ENCODE assay signal across 8 cellular contexts in genomic region chr2:130391058-130391871, GRCh38. TPM values are rescaled to one million over a fixed set of nuclear protein-coding genes. Genes with fewer than 3 reads are reported as not detected.
DNase-seq lines count a peak whose midpoint lies in the region; ATAC-seq, FAIRE-seq and TF ChIP-seq lines count a peak whose summit lies in the region.

No MANE protein-coding gene starts in this region.

- peak; percentile 46 for DNase-seq in DMS79 (lab: John Stamatoyannopoulos, UW)
- DNase-seq in HuH-7.5 (ENCODE audit: low spot score) = peak; percentile 39
- DNase-seq in RCC 7860 (ENCODE audit: low spot score) = peak; percentile 7
- DNase-seq in activated effector memory CD4-positive, alpha-beta T cell treated with anti-CD3 and anti-CD28 coated beads, Interleukin-2, amount 50 U/mL, for 16 hours = peak; percentile 87
- DNase-seq in fibroblast of villous mesenchyme (ENCODE audit: low read depth) = peak; percentile 73

- TF ChIP-seq CTCF in fibroblast of villous mesenchyme (IDR thresholded peaks at IDR 0.05; ENCODE audit: insufficient read depth, low read depth, low read length) (no peak), nephron (IDR thresholded peaks at IDR 0.05; ENCODE audit: unreplicated experiment in 3 of 3) (no peak)

- H3K27ac Mint-ChIP-seq in nephron = peak overlapping the region; percentile 53 to 73 (median 56)

- no peaks in the 10 kb centered on the region for H3K36me3 Mint-ChIP-seq in nephron (ENCODE audit: low read depth)

- H3K27ac ChIP-seq in temporal lobe (ENCODE audit: low read depth, low read length) = peak overlapping the region; percentile 88

- H3K4me3 Mint-ChIP-seq in nephron = peak overlapping the region; percentile 83 to 86 (median 86)

- peak; percentile 88 for ATAC-seq in GM21619 (IDR thresholded peaks at IDR 0.05; ENCODE audit: unreplicated experiment)

- H3K9me3 Mint-ChIP-seq in nephron = no peaks in the 10 kb centered on the region

- H3K4me1 Mint-ChIP-seq in nephron = peaks cover 22% of the 10 kb centered on the region

- H3K4me3 ChIP-seq in fibroblast of villous mesenchyme (ENCODE audit: low read depth, low read length) = peak overlapping the region; percentile 80

- peaks cover 12% of the 10 kb centered on the region for H3K27me3 Mint-ChIP-seq in nephron (ENCODE audit: low read depth)

- no peak for FAIRE-seq in RCC 7860 (lab: Jason Lieb, UNC)

RNA-seq across cellular contexts. Expression of gene PTPN18, which starts 35.4 kb away (rescaled TPM):
- total RNA-seq in fibroblast of villous mesenchyme (17.7 and 18.4 TPM in 2 replicates), temporal lobe (16.2 TPM)

RNA-seq across cellular contexts. Expression of gene IMP4, which starts 48.6 kb away (rescaled TPM):
- total RNA-seq in fibroblast of villous mesenchyme (60.5 and 68.0 TPM in 2 replicates), temporal lobe (37.1 TPM)

Comparison
In these comparisons a context has a peak if more than half of its experiments do, and no peak if none do; other contexts are left out.
1. Peak in every context shown above with its lines: DNase-seq, ATAC-seq, H3K4me3 ChIP-seq and H3K27ac ChIP-seq.
2. DNase-seq: peak in every context shown above with its lines; median percentile 87 in activated effector memory CD4-positive, alpha-beta T cell treated with anti-CD3 and anti-CD28 coated beads, Interleukin-2, amount 50 U/mL, for 16 hours; 73 in fibroblast of villous mesenchyme; 46 in DMS79; 39 in HuH-7.5; 7 in RCC 7860.